ENCODE assay signal across 18 cellular contexts in the genomic region with DNA sequence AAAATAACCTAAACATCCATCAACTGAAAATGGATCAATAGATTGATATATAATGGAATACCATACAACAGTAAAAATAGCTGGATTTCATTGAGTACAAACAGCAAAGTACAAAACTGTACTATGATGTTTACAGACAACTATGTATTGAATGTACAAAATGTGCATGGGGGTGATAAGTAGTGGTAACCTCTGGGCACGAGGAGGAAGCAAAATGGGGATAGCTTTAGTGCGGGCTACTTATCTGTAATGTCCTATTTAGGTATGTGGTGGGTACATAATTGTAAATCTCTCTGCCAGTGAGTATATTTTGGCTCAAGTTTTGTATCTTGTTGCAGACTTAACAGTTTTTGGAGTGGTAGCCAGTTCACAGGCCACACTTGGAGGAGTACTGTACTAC.
A peak's percentile ranks its signal among the peaks of the same experiment; 100 is the strongest.
DNase-seq lines count a peak whose midpoint lies in the region; ATAC-seq and TF ChIP-seq lines count a peak whose summit lies in the region.
"Had no signal": no experiment of that assay in that cellular context is flagged by ENCODE, and none has a peak within 500 bp of the region (broad histone marks: within the 10 kb centered on the region; RNA-seq: fewer than 3 reads in every experiment).

No MANE protein-coding gene starts in this region.

- no peak overlapping the region for H3K27ac ChIP-seq in esophagus muscularis mucosa (replicated peaks in 1 of 4)
- H3K27ac ChIP-seq: psoas muscle, vagina had no signal

- intact Hi-C loops in activated CD4-positive, alpha-beta T cell treated with anti-CD3 and anti-CD28 coated beads for 36 hours (cut with DNase I, micrococcal nuclease) = loop anchor here (5.0 to 10.0 kb wide), 3 partner anchors 152 to 270 kb away; a partner anchor contains a TSS
- intact Hi-C loops in esophagus muscularis mucosa (cut with DNase I) = no loop called here

- peaks cover 22% of the 10 kb centered on the region for H3K4me1 Mint-ChIP-seq in activated CD4-positive, alpha-beta T cell treated with anti-CD3 and anti-CD28 coated beads for 36 hours
- peaks cover 23% of the 10 kb centered on the region for H3K4me1 Mint-ChIP-seq in stimulated activated naive CD8-positive, alpha-beta T cell treated with anti-CD3 and anti-CD28 coated beads, Interleukin-15, Interleukin-2, amounts not matched to agents 100 ng/mL and 50 ng/mL, for 24 hours (ENCODE audit: low read depth)

- DNase-seq in activated CD4-positive, alpha-beta T cell treated with anti-CD3 and anti-CD28 coated beads for 36 hours = no peak
- DNase-seq in activated CD4-positive, alpha-beta T cell treated with anti-CD3 and anti-CD28 coated beads, Interleukin-2, amount 50 U/mL, for 48 hours = no peak
- DNase-seq in stimulated activated naive CD8-positive, alpha-beta T cell treated with anti-CD3 and anti-CD28 coated beads, Interleukin-15, Interleukin-2, amounts not matched to agents 100 U/mL and 50 U/mL, for 24 hours = no peak
- peak; percentile 35 for DNase-seq in amniotic epithelial cell (ENCODE audit: low read depth)
- DNase-seq in esophagus muscularis mucosa (ENCODE audit: extremely low spot score) = no peak
- DNase-seq in OCI-M2 (lab: John Stamatoyannopoulos, UW; ENCODE audit: unreplicated experiment) = no peak
- DNase-seq in GM13977 (ENCODE audit: low spot score) = no peak
- DNase-seq: activated T-cell treated with anti-CD3 and anti-CD28 coated beads for 4 hours; GF-D8; IMR-90; NCI-H446; NCI-H774; nucleus accumbens; psoas muscle; stimulated activated naive CD8-positive, alpha-beta T cell treated with anti-CD3 and anti-CD28 coated beads, Interleukin-15, amount 100 ng/mL, for 72 hours had no signal

- 78% methylated on average over 2 of the region's 2 CpGs for WGBS in esophagus muscularis mucosa

- ATAC-seq in activated CD4-positive, alpha-beta T cell treated with anti-CD3 and anti-CD28 coated beads for 36 hours = no peak
- no peak for ATAC-seq in stimulated activated naive CD8-positive, alpha-beta T cell treated with anti-CD3 and anti-CD28 coated beads, Interleukin-15, Interleukin-2, amounts not matched to agents 100 U/mL and 50 U/mL, for 24 hours
- ATAC-seq: stimulated activated naive CD8-positive, alpha-beta T cell treated with anti-CD3 and anti-CD28 coated beads, Interleukin-15, amount 100 ng/mL, for 72 hours had no signal

- no peak overlapping the region for H3K4me3 Mint-ChIP-seq in activated CD4-positive, alpha-beta T cell treated with anti-CD3 and anti-CD28 coated beads for 36 hours
- H3K4me3 Mint-ChIP-seq in stimulated activated naive CD8-positive, alpha-beta T cell treated with anti-CD3 and anti-CD28 coated beads, Interleukin-15, Interleukin-2, amounts not matched to agents 100 ng/mL and 50 ng/mL, for 24 hours = no peak overlapping the region

- H3K9me3 Mint-ChIP-seq in activated CD4-positive, alpha-beta T cell treated with anti-CD3 and anti-CD28 coated beads for 36 hours (ENCODE audit: low read depth) = no peaks in the 10 kb centered on the region
- no peaks in the 10 kb centered on the region for H3K9me3 Mint-ChIP-seq in stimulated activated naive CD8-positive, alpha-beta T cell treated with anti-CD3 and anti-CD28 coated beads, Interleukin-15, Interleukin-2, amounts not matched to agents 100 ng/mL and 50 ng/mL, for 24 hours
- H3K9me3 Mint-ChIP-seq: stimulated activated naive CD8-positive, alpha-beta T cell treated with anti-CD3 and anti-CD28 coated beads, Interleukin-15, amount 100 ng/mL, for 72 hours had no signal

- H3K27me3 ChIP-seq in esophagus muscularis mucosa = no peaks in the 10 kb centered on the region
- H3K27me3 ChIP-seq: vagina had no signal

- peaks cover 38% of the 10 kb centered on the region for H3K36me3 Mint-ChIP-seq in activated CD4-positive, alpha-beta T cell treated with anti-CD3 and anti-CD28 coated beads for 36 hours (ENCODE audit: low read depth)
- H3K36me3 Mint-ChIP-seq in stimulated activated naive CD8-positive, alpha-beta T cell treated with anti-CD3 and anti-CD28 coated beads, Interleukin-15, Interleukin-2, amounts not matched to agents 100 ng/mL and 50 ng/mL, for 24 hours (ENCODE audit: low read depth) = peaks cover 48% of the 10 kb centered on the region

- TF ChIP-seq CTCF in esophagus muscularis mucosa (IDR thresholded peaks at IDR 0.05) (no peak), GM13977 (IDR thresholded peaks at IDR 0.05; ENCODE audit: extremely low read depth, insufficient read depth, missing control alignments) (no peak)

- peak overlapping the region; percentile 33 for H3K27ac Mint-ChIP-seq in activated CD4-positive, alpha-beta T cell treated with anti-CD3 and anti-CD28 coated beads for 36 hours
- H3K27ac Mint-ChIP-seq in stimulated activated naive CD8-positive, alpha-beta T cell treated with anti-CD3 and anti-CD28 coated beads, Interleukin-15, Interleukin-2, amounts not matched to agents 100 ng/mL and 50 ng/mL, for 24 hours = peak overlapping the region; percentile 55
- H3K27ac Mint-ChIP-seq: stimulated activated naive CD8-positive, alpha-beta T cell treated with anti-CD3 and anti-CD28 coated beads, Interleukin-15, amount 100 ng/mL, for 72 hours had no signal

- CTCF ChIA-PET in activated CD4-positive, alpha-beta T cell treated with anti-CD3 and anti-CD28 coated beads for 36 hours (lab: Charles Lee) = interaction anchor here (0.8 kb wide), 1 partner anchor 9 kb away, joined by 3 read pairs; no protein-coding TSS in a partner anchor

- H3K9me3 ChIP-seq in esophagus muscularis mucosa = no peaks in the 10 kb centered on the region
- H3K9me3 ChIP-seq: HAP-1, psoas muscle, vagina had no signal

- in situ Hi-C loops in GM13977 (cut with MboI; ENCODE audit: low pct_unique_long_range_greater_than_20kb, low sequenced_read_pairs, unreplicated experiment) = no loop called here

- TF ChIP-seq EP300 in esophagus muscularis mucosa (IDR thresholded peaks at IDR 0.05) = no peak

- peaks cover 3 to 81% (median 29%) of the 10 kb centered on the region in 4 donors for H3K36me3 ChIP-seq in esophagus muscularis mucosa

- POLR2A ChIA-PET in activated CD4-positive, alpha-beta T cell treated with anti-CD3 and anti-CD28 coated beads for 36 hours (lab: Charles Lee) = no interaction called here

- no peaks in the 10 kb centered on the region for H3K4me1 ChIP-seq in esophagus muscularis mucosa
- H3K4me1 ChIP-seq: HAP-1, psoas muscle, vagina had no signal

- no peak overlapping the region for H3K4me3 ChIP-seq in esophagus muscularis mucosa
- H3K4me3 ChIP-seq: HAP-1, psoas muscle, vagina had no signal

- TF ChIP-seq POLR2A in esophagus muscularis mucosa (IDR thresholded peaks at IDR 0.05; ENCODE audit: low read depth) = no peak

- no peaks in the 10 kb centered on the region for H3K27me3 Mint-ChIP-seq in activated CD4-positive, alpha-beta T cell treated with anti-CD3 and anti-CD28 coated beads for 36 hours
- no peaks in the 10 kb centered on the region for H3K27me3 Mint-ChIP-seq in stimulated activated naive CD8-positive, alpha-beta T cell treated with anti-CD3 and anti-CD28 coated beads, Interleukin-15, Interleukin-2, amounts not matched to agents 100 ng/mL and 50 ng/mL, for 24 hours
- H3K27me3 Mint-ChIP-seq: stimulated activated naive CD8-positive, alpha-beta T cell treated with anti-CD3 and anti-CD28 coated beads, Interleukin-15, amount 100 ng/mL, for 72 hours had no signal
